Comparison of ENCODE assay signal across 8 cellular contexts in genomic region chr12:78863482-78864427, GRCh38.
DNase-seq lines count a peak whose midpoint lies in the region; ATAC-seq lines count a peak whose summit lies in the region.

No MANE protein-coding gene starts in this region.

- DNase-seq in Ammon's horn (ENCODE audit: low spot score) (peak; percentile 36), NT2/D1 (ENCODE audit: low read depth, low spot score) (peak; percentile 33), epithelial cell of prostate (ENCODE audit: low read depth, low spot score) (no peak), medulla oblongata (ENCODE audit: extremely low spot score) (no peak)
- no peak for DNase-seq in NK-92 treated with Interleukin-12 subunit alpha and Interleukin-12 subunit beta, amount 100 ng/mL, for 24 hours (lab: John Stamatoyannopoulos, UW)

- no peaks in the 10 kb centered on the region for H3K9me3 ChIP-seq in NT2/D1 (ENCODE audit: insufficient read depth, low read length)
- H3K9me3 ChIP-seq in muscle layer of duodenum (ENCODE audit: control insufficient read depth in 1 of 2, low read length in 2 of 2), result no peaks in the 10 kb centered on the region

- H3K36me3 ChIP-seq in NT2/D1 (ENCODE audit: insufficient read depth, insufficient read length, low read length), result no peaks in the 10 kb centered on the region
- H3K36me3 ChIP-seq in muscle layer of duodenum (ENCODE audit: control insufficient read depth in 1 of 2, insufficient read depth in 2 of 2, low read length in 2 of 2), result no peaks in the 10 kb centered on the region

- ATAC-seq in GM19372 (IDR thresholded peaks at IDR 0.05; ENCODE audit: low read depth, unreplicated experiment) (peak; percentile 46), HG03565 (IDR thresholded peaks at IDR 0.05; ENCODE audit: unreplicated experiment) (peak; percentile 42)

- H3K4me3 ChIP-seq in NT2/D1 (ENCODE audit: insufficient read length, low read depth), result peak overlapping the region; percentile 82
- peak overlapping the region; percentile 62 to 73 for H3K4me3 ChIP-seq in muscle layer of duodenum (ENCODE audit: low read depth in 1 of 2, low read length in 2 of 2)

- H3K4me1 ChIP-seq in NT2/D1 (ENCODE audit: insufficient read depth, insufficient read length) (no peaks in the 10 kb centered on the region), muscle layer of duodenum (ENCODE audit: control insufficient read depth in 1 of 2, insufficient read depth in 2 of 2, low read length in 2 of 2) (peaks cover 0 to 22% of the 10 kb centered on the region in 2 donors)

- H3K27me3 ChIP-seq in NT2/D1 (ENCODE audit: insufficient read depth, insufficient read length), result peaks cover 29% of the 10 kb centered on the region
- peaks cover 9% of the 10 kb centered on the region for H3K27me3 ChIP-seq in muscle layer of duodenum (ENCODE audit: low read depth, low read length)

- peak overlapping the region; percentile 59 for H3K9ac ChIP-seq in NT2/D1 (ENCODE audit: insufficient read length, low read depth)

- H3K27ac ChIP-seq in epithelial cell of prostate, result peak overlapping the region; percentile 64
- H3K27ac ChIP-seq in muscle layer of duodenum (ENCODE audit: low read length), result no peak overlapping the region

Comparison
In these comparisons a context has a peak if more than half of its experiments do, and no peak if none do; other contexts are left out.
1. DNase-seq: peak in Ammon's horn (single experiment) and NT2/D1 (single experiment); none in epithelial cell of prostate (single experiment), medulla oblongata (single experiment) and NK-92 treated with Interleukin-12 subunit alpha and Interleukin-12 subunit beta, amount 100 ng/mL, for 24 hours (single experiment).